ENCODE assay signal across 31 cellular contexts in the genomic region with DNA sequence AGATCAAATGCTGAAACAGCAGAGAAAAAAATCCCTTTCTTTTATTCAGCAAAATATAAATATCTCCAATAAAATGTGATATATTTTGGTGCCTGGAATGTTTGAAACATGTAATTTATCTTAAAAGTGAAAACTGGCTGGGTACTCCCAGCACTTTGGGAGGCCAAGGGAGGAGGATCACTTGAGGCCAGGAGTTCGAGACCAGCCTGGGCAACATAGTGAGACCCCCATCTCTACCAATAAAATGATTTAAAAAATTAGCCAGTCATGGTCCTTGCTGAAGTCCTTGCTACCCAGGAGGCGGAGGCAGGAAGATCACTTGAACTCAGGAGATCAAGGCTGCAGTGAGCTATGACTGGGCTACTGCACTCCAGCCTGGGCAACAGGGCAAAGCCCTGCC. TPM values are rescaled to one million over a fixed set of nuclear protein-coding genes. Genes with fewer than 3 reads are reported as not detected.
"Had no signal": no experiment of that assay in that cellular context is flagged by ENCODE, and none has a peak within 500 bp of the region (broad histone marks: within the 10 kb centered on the region; RNA-seq: fewer than 3 reads in every experiment).

No MANE protein-coding gene starts in this region.

- H3K27ac Mint-ChIP-seq: natural killer cell; neural progenitor cell; progenitor cell of endocrine pancreas; stimulated activated effector memory CD8-positive, alpha-beta T cell treated with anti-CD3 and anti-CD28 coated beads, Interleukin-12 subunit alpha, Interleukin-12 subunit beta, amount 100 ng/mL, for 72 hours; stimulated activated naive B cell treated with anti-CD40 and anti-IgM and Interleukin-4, amounts not matched to agents 10 μg/mL and 1 μg/mL and 100 μg/mL, for 72 hours; stimulated activated naive CD8-positive, alpha-beta T cell treated with anti-CD3 and anti-CD28 coated beads, Interleukin-15, Interleukin-2, amounts not matched to agents 100 ng/mL and 50 ng/mL, for 24 hours had no signal

- H3K4me1 ChIP-seq: neural progenitor cell, psoas muscle, testis, tibial artery, transverse colon, vagina had no signal

- H3K36me3 ChIP-seq: neural progenitor cell, ovary, transverse colon had no signal

- H3K4me2 ChIP-seq: neural progenitor cell had no signal

- H3K79me2 ChIP-seq: parathyroid adenoma had no signal

- H3K27ac ChIP-seq: neural progenitor cell, ovary, parathyroid adenoma, psoas muscle, skin epidermis, stomach, suprapubic skin, testis, tibial artery, transverse colon, upper lobe of left lung, vagina had no signal

- H3K9ac ChIP-seq: neural progenitor cell, parathyroid adenoma had no signal

- H3K36me3 Mint-ChIP-seq: stimulated activated effector memory CD8-positive, alpha-beta T cell treated with anti-CD3 and anti-CD28 coated beads, Interleukin-12 subunit alpha, Interleukin-12 subunit beta, amount 100 ng/mL, for 72 hours had no signal

- H3K4me3 Mint-ChIP-seq: naive thymus-derived CD4-positive, alpha-beta T cell; natural killer cell; nephron; neural progenitor cell; stimulated activated effector memory CD8-positive, alpha-beta T cell treated with anti-CD3 and anti-CD28 coated beads, Interleukin-12 subunit alpha, Interleukin-12 subunit beta, amount 100 ng/mL, for 72 hours; stimulated activated naive B cell treated with anti-CD40 and anti-IgM and Interleukin-4, amounts not matched to agents 10 μg/mL and 1 μg/mL and 100 μg/mL, for 72 hours; stimulated activated naive CD8-positive, alpha-beta T cell treated with anti-CD3 and anti-CD28 coated beads, Interleukin-15, Interleukin-2, amounts not matched to agents 100 ng/mL and 50 ng/mL, for 24 hours had no signal

- H3K4me3 ChIP-seq: neural progenitor cell, ovary, psoas muscle, skin epidermis, stomach, suprapubic skin, testis, tibial artery, transverse colon, upper lobe of left lung, vagina had no signal

- H3K27me3 ChIP-seq: neural progenitor cell, ovary, stomach, suprapubic skin, testis, tibial artery, transverse colon, upper lobe of left lung, vagina had no signal

- FAIRE-seq: urothelium cell line had no signal

- H3K4me1 Mint-ChIP-seq: natural killer cell; stimulated activated effector memory CD8-positive, alpha-beta T cell treated with anti-CD3 and anti-CD28 coated beads, Interleukin-12 subunit alpha, Interleukin-12 subunit beta, amount 100 ng/mL, for 72 hours; stimulated activated naive B cell treated with anti-CD40 and anti-IgM and Interleukin-4, amounts not matched to agents 10 μg/mL and 1 μg/mL and 100 μg/mL, for 72 hours had no signal

- H3K9me3 ChIP-seq: ovary, testis, upper lobe of left lung, vagina had no signal

- H3K27me3 Mint-ChIP-seq: naive thymus-derived CD4-positive, alpha-beta T cell; progenitor cell of endocrine pancreas; stimulated activated naive B cell treated with anti-CD40 and anti-IgM and Interleukin-4, amounts not matched to agents 10 μg/mL and 1 μg/mL and 100 μg/mL, for 72 hours; stimulated activated naive CD8-positive, alpha-beta T cell treated with anti-CD3 and anti-CD28 coated beads, Interleukin-15, Interleukin-2, amounts not matched to agents 100 ng/mL and 50 ng/mL, for 24 hours had no signal

- DNase-seq: naive thymus-derived CD4-positive, alpha-beta T cell; natural killer cell; occipital lobe; ovary; posterior cingulate gyrus; psoas muscle; right cardiac atrium; stimulated activated CD4-positive, alpha-beta T cell treated with anti-CD3 and anti-CD28 coated beads, Interleukin-15, amount 100 ng/mL, for 24 hours; stimulated activated CD4-positive, alpha-beta T cell treated with anti-CD3 and anti-CD28 coated beads, Interleukin-2, amount 100 ng/mL, for 24 hours; stimulated activated CD4-positive, alpha-beta T cell treated with anti-CD3 and anti-CD28 coated beads, Interleukin-2, amount 100 ng/mL, for 48 hours; stimulated activated CD4-positive, alpha-beta T cell treated with anti-CD3 and anti-CD28 coated beads, Interleukin-4, amount 100 ng/mL, for 24 hours; stimulated activated naive B cell treated with anti-CD40 and anti-IgM and Interleukin-4, amounts not matched to agents 10 μg/mL and 1 μg/mL and 100 μg/mL, for 72 hours; stimulated activated naive CD4-positive, alpha-beta T cell treated with Interleukin-2 at 50 U/mL for 16 hours; stomach; testis; tibial artery; transverse colon; upper lobe of left lung had no signal

- ATAC-seq: naive thymus-derived CD4-positive, alpha-beta T cell; psoas muscle; right cardiac atrium; sciatic nerve; stimulated activated effector memory CD8-positive, alpha-beta T cell treated with anti-CD3 and anti-CD28 coated beads, Interleukin-12 subunit alpha, Interleukin-12 subunit beta, amount 100 ng/mL, for 72 hours; stimulated activated naive B cell treated with anti-CD40 and anti-IgM and Interleukin-4, amounts not matched to agents 10 μg/mL and 1 μg/mL and 100 μg/mL, for 72 hours had no signal

- H2AFZ ChIP-seq: neural progenitor cell, parathyroid adenoma had no signal

RNA-seq across cellular contexts. Expression of a gene that starts 32.7 kb away (rescaled TPM):
- total RNA-seq: osteoblast had no signal
- polyA plus RNA-seq: neural cell had no signal
